ENCODE assay signal across 8 cellular contexts in the genomic region with DNA sequence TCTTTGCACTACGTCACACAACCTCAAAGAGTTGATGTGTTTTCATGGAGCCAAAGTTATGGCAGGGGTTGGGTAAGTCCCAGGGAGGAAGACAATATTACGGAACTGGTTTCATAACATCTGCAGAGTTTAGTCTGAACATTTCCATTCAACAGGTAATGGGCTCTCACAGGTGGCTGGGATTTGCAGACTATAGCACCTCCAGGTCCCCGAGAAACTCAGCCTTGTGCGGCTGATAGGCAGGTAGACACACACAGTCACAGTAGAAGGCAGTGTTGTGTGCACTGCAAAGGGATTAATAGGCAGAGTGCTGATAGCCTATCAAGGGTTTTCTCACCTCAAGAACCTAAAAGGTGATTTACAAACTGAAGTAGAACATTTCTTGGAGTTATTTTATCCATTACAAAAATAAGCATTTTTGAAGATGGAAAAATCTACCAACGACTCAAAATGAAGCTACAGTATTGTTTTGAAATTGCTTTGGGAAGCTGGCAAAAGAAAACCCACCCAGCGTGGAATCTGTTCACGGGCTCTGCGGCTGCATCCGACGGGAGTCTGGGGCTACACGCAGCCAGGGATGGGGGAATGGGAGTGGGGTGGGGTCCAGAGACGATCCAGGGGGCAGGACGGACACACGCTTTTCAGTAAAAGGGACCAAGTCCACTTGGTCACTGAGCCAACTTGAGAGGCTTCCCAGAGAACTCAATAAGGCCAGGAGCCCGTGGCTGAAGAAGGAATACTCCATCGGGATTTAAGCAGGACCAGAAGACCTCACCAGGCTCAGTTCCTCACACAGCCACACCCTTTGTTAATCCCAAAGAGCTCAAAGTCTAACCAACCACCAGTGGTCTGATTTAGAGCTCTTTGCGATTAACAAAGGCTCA.
DNase-seq lines count a peak whose midpoint lies in the region; ATAC-seq and TF ChIP-seq lines count a peak whose summit lies in the region.

No MANE protein-coding gene starts in this region.

- POLR2A ChIA-PET in activated CD8-positive, alpha-beta T cell treated with anti-CD3 and anti-CD28 coated beads for 36 hours (lab: Charles Lee) = interaction anchor here (0.6 to 4.3 kb wide), 13 partner anchors 12 to 85 kb away, joined by 3 to 43 read pairs (median 5); a partner anchor contains a TSS

- no peaks in the 10 kb centered on the region for H3K27me3 ChIP-seq in right atrium auricular region

- H3K27ac ChIP-seq in right atrium auricular region = peak overlapping the region; percentile 87 to 90

- no peak for ATAC-seq in stimulated activated naive CD8-positive, alpha-beta T cell treated with anti-CD3 and anti-CD28 coated beads, Interleukin-15, Interleukin-2, amounts not matched to agents 100 U/mL and 50 U/mL, for 24 hours
- ATAC-seq in activated CD8-positive, alpha-beta T cell treated with anti-CD3 and anti-CD28 coated beads for 36 hours = no peak
- ATAC-seq in GM18909 (IDR thresholded peaks at IDR 0.05; ENCODE audit: poor library complexity, unreplicated experiment) (no peak), GM21723 (IDR thresholded peaks at IDR 0.05; ENCODE audit: unreplicated experiment) (no peak)

- no peaks in the 10 kb centered on the region for H3K27me3 Mint-ChIP-seq in stimulated activated naive CD8-positive, alpha-beta T cell treated with anti-CD3 and anti-CD28 coated beads, Interleukin-15, Interleukin-2, amounts not matched to agents 100 ng/mL and 50 ng/mL, for 24 hours
- no peaks in the 10 kb centered on the region for H3K27me3 Mint-ChIP-seq in activated CD8-positive, alpha-beta T cell treated with anti-CD3 and anti-CD28 coated beads for 36 hours

- H3K4me3 Mint-ChIP-seq in stimulated activated naive CD8-positive, alpha-beta T cell treated with anti-CD3 and anti-CD28 coated beads, Interleukin-15, Interleukin-2, amounts not matched to agents 100 ng/mL and 50 ng/mL, for 24 hours = peak overlapping the region; percentile 83
- H3K4me3 Mint-ChIP-seq in activated CD8-positive, alpha-beta T cell treated with anti-CD3 and anti-CD28 coated beads for 36 hours = peak overlapping the region; percentile 80

- no peaks in the 10 kb centered on the region for H3K36me3 ChIP-seq in right atrium auricular region

- CTCF ChIA-PET in activated CD8-positive, alpha-beta T cell treated with anti-CD3 and anti-CD28 coated beads for 36 hours (lab: Charles Lee) = interaction anchor here (1.0 to 1.8 kb wide), 12 partner anchors 16 to 127 kb away, joined by 3 to 8 read pairs (median 4); a partner anchor contains a TSS

- DNase-seq in stimulated activated naive CD8-positive, alpha-beta T cell treated with anti-CD3 and anti-CD28 coated beads, Interleukin-15, Interleukin-2, amounts not matched to agents 100 U/mL and 50 U/mL, for 24 hours = no peak
- no peak for DNase-seq in activated CD8-positive, alpha-beta T cell treated with anti-CD3 and anti-CD28 coated beads for 36 hours
- DNase-seq in right atrium auricular region (ENCODE audit: low spot score) (no peak), retinal pigment epithelial cell (ENCODE audit: low read depth) (no peak)
- no peak for DNase-seq in activated CD4-positive, alpha-beta T cell treated with anti-CD3 and anti-CD28 coated beads, Interleukin-2, amount 50 U/mL, for 1 hour

- TF ChIP-seq CTCF in activated CD8-positive, alpha-beta T cell treated with anti-CD3 and anti-CD28 coated beads for 36 hours (IDR thresholded peaks at IDR 0.05) = no peak
- TF ChIP-seq CTCF in right atrium auricular region (IDR thresholded peaks at IDR 0.05) = no peak
- TF ChIP-seq CTCF in retinal pigment epithelial cell (conservative IDR thresholded peaks at IDR 0.05; ENCODE audit: low read depth, low read length) = no peak

- H3K4me1 ChIP-seq in right atrium auricular region = peaks cover 0 to 42% of the 10 kb centered on the region in 2 donors

- H3K4me3 ChIP-seq in right atrium auricular region = peak overlapping the region; percentile 94 to 98
- H3K4me3 ChIP-seq in retinal pigment epithelial cell (ENCODE audit: low read length) = peak overlapping the region; percentile 67

- H3K4me1 Mint-ChIP-seq in stimulated activated naive CD8-positive, alpha-beta T cell treated with anti-CD3 and anti-CD28 coated beads, Interleukin-15, Interleukin-2, amounts not matched to agents 100 ng/mL and 50 ng/mL, for 24 hours (ENCODE audit: low read depth) = peaks cover 84% of the 10 kb centered on the region
- peaks cover 62% of the 10 kb centered on the region for H3K4me1 Mint-ChIP-seq in activated CD8-positive, alpha-beta T cell treated with anti-CD3 and anti-CD28 coated beads for 36 hours (ENCODE audit: low read depth)

- intact Hi-C loops in activated CD8-positive, alpha-beta T cell treated with anti-CD3 and anti-CD28 coated beads for 36 hours (cut with micrococcal nuclease) = loop anchor here (2.0 to 5.0 kb wide), 2 partner anchors 47 to 94 kb away; no protein-coding TSS in a partner anchor

- peak overlapping the region; percentile 61 for H3K27ac Mint-ChIP-seq in stimulated activated naive CD8-positive, alpha-beta T cell treated with anti-CD3 and anti-CD28 coated beads, Interleukin-15, Interleukin-2, amounts not matched to agents 100 ng/mL and 50 ng/mL, for 24 hours
- peak overlapping the region; percentile 81 for H3K27ac Mint-ChIP-seq in activated CD8-positive, alpha-beta T cell treated with anti-CD3 and anti-CD28 coated beads for 36 hours

- peaks cover 24% of the 10 kb centered on the region for H3K36me3 Mint-ChIP-seq in stimulated activated naive CD8-positive, alpha-beta T cell treated with anti-CD3 and anti-CD28 coated beads, Interleukin-15, Interleukin-2, amounts not matched to agents 100 ng/mL and 50 ng/mL, for 24 hours (ENCODE audit: low read depth)
- peaks cover 34% of the 10 kb centered on the region for H3K36me3 Mint-ChIP-seq in activated CD8-positive, alpha-beta T cell treated with anti-CD3 and anti-CD28 coated beads for 36 hours (ENCODE audit: low read depth)

- no peaks in the 10 kb centered on the region for H3K9me3 Mint-ChIP-seq in stimulated activated naive CD8-positive, alpha-beta T cell treated with anti-CD3 and anti-CD28 coated beads, Interleukin-15, Interleukin-2, amounts not matched to agents 100 ng/mL and 50 ng/mL, for 24 hours
- no peaks in the 10 kb centered on the region for H3K9me3 Mint-ChIP-seq in activated CD8-positive, alpha-beta T cell treated with anti-CD3 and anti-CD28 coated beads for 36 hours

- H3K9me3 ChIP-seq in right atrium auricular region = no peaks in the 10 kb centered on the region
